In genomic region chr2:143545643-143546275, GRCh38 we compare ENCODE assay signal across 16 cellular contexts.
A peak's percentile ranks its signal among the peaks of the same experiment; 100 is the strongest.
DNase-seq lines count a peak whose midpoint lies in the region; ATAC-seq, FAIRE-seq and TF ChIP-seq lines count a peak whose summit lies in the region.
"Had no signal": no experiment of that assay in that cellular context is flagged by ENCODE, and none has a peak within 500 bp of the region (broad histone marks: within the 10 kb centered on the region; RNA-seq: fewer than 3 reads in every experiment).

No MANE protein-coding gene starts in this region.

- H3K79me2 ChIP-seq in H1 (ENCODE audit: control insufficient read depth in 1 of 2, insufficient read depth in 2 of 2, low read length in 2 of 2), result no peaks in the 10 kb centered on the region
- no peaks in the 10 kb centered on the region for H3K79me2 ChIP-seq in osteoblast (ENCODE audit: insufficient read depth, low read length)

- H2BK15ac ChIP-seq in H1 (ENCODE audit: low read length), result no peak overlapping the region

- no peak overlapping the region for H3K4me3 Mint-ChIP-seq in CD4-positive, CD25-positive, alpha-beta regulatory T cell
- no peak overlapping the region for H3K4me3 Mint-ChIP-seq in Calu3 (ENCODE audit: low read depth, unreplicated experiment)
- H3K4me3 Mint-ChIP-seq: stimulated activated effector memory CD8-positive, alpha-beta T cell treated with anti-CD3 and anti-CD28 coated beads, Interleukin-12 subunit alpha, Interleukin-12 subunit beta, amount 100 ng/mL, for 72 hours had no signal

- H3K79me1 ChIP-seq in H1 (ENCODE audit: low read depth, low read length), result no peaks in the 10 kb centered on the region

- no peaks in the 10 kb centered on the region for H3K36me3 ChIP-seq in CD4-positive, CD25-positive, alpha-beta regulatory T cell (ENCODE audit: control insufficient read depth, insufficient read depth, low read length)
- H3K36me3 ChIP-seq in H1 (ENCODE audit: control insufficient read depth in 2 of 4, insufficient read depth in 4 of 4, low read length in 3 of 4) (no peaks in the 10 kb centered on the region), osteoblast (ENCODE audit: insufficient read depth, low read length) (no peaks in the 10 kb centered on the region)
- H3K36me3 ChIP-seq: HAP-1, heart right ventricle had no signal

- no peak for TF ChIP-seq RAD21 in H1 (IDR thresholded peaks at IDR 0.05 in 1 of 2, conservative IDR thresholded peaks at IDR 0.05 in 1 of 2; ENCODE audit: low read depth in 2 of 2, low read length in 2 of 2)

- H2BK12ac ChIP-seq in H1 (ENCODE audit: low read depth, low read length), result no peak overlapping the region

- ATAC-seq in CD4-positive, CD25-positive, alpha-beta regulatory T cell (ENCODE audit: low read depth in 2 of 2), result no peak
- ATAC-seq: heart right ventricle; stimulated activated effector memory CD8-positive, alpha-beta T cell treated with anti-CD3 and anti-CD28 coated beads, Interleukin-12 subunit alpha, Interleukin-12 subunit beta, amount 100 ng/mL, for 72 hours had no signal

- H3K27ac ChIP-seq in CD4-positive, CD25-positive, alpha-beta regulatory T cell (ENCODE audit: insufficient read depth, low read length, poor library complexity, severe bottlenecking), result no peak overlapping the region
- no peak overlapping the region for H3K27ac ChIP-seq in H1 (ENCODE audit: low read depth, low read length)
- no peak overlapping the region for H3K27ac ChIP-seq in osteoblast (ENCODE audit: low read depth, low read length)

- no peak overlapping the region for H3K18ac ChIP-seq in H1 (ENCODE audit: extremely low read depth, low read length)

- no peak for FAIRE-seq in H1 (lab: Jason Lieb, UNC)
- no peak for FAIRE-seq in GM12891 (lab: Jason Lieb, UNC)
- FAIRE-seq: HTR-8/SVneo had no signal

- peaks cover 24% of the 10 kb centered on the region for H3K36me3 Mint-ChIP-seq in CD4-positive, CD25-positive, alpha-beta regulatory T cell
- H3K36me3 Mint-ChIP-seq in Calu3 (ENCODE audit: insufficient read depth, unreplicated experiment), result no peaks in the 10 kb centered on the region

- intact Hi-C loops in Calu3 (cut with micrococcal nuclease; ENCODE audit: unreplicated experiment), result no loop called here

- H3K4me1 Mint-ChIP-seq in CD4-positive, CD25-positive, alpha-beta regulatory T cell, result peaks cover 23 to 42% (median 28%) of the 10 kb centered on the region in 4 donors
- no peaks in the 10 kb centered on the region for H3K4me1 Mint-ChIP-seq in Calu3 (ENCODE audit: low read depth, unreplicated experiment)

- H4K20me1 ChIP-seq in H1 (replicated peaks in 1 of 2; ENCODE audit: control insufficient read depth in 1 of 2, insufficient read depth in 2 of 2, low read length in 2 of 2) (no peaks in the 10 kb centered on the region), osteoblast (ENCODE audit: insufficient read depth, low read length) (no peaks in the 10 kb centered on the region)

- no peak overlapping the region for H2BK5ac ChIP-seq in H1 (ENCODE audit: low read depth, low read length)

- no peaks in the 10 kb centered on the region for H3K27me3 ChIP-seq in CD4-positive, CD25-positive, alpha-beta regulatory T cell (ENCODE audit: control insufficient read depth, insufficient read depth, low read length)
- H3K27me3 ChIP-seq in H1 (replicated peaks in 1 of 4; ENCODE audit: control insufficient read depth in 3 of 4, extremely low read depth in 1 of 4, insufficient read depth in 3 of 4, low read length in 3 of 4) (no peaks in the 10 kb centered on the region), osteoblast (ENCODE audit: insufficient read depth, low read length) (no peaks in the 10 kb centered on the region)
- H3K27me3 ChIP-seq: heart right ventricle had no signal

- no peak overlapping the region for H4K91ac ChIP-seq in H1 (replicated peaks; ENCODE audit: insufficient read length, low read length)

- no peak overlapping the region for H3K9ac ChIP-seq in H1 (replicated peaks in 1 of 4; ENCODE audit: extremely low read depth in 1 of 4, low read depth in 3 of 4, low read length in 3 of 4)

- peaks cover 0 to 4% (median 0%) of the 10 kb centered on the region in 7 donors for H3K9me3 Mint-ChIP-seq in CD4-positive, CD25-positive, alpha-beta regulatory T cell
- peaks cover 2% of the 10 kb centered on the region for H3K9me3 Mint-ChIP-seq in Calu3 (ENCODE audit: low read depth, unreplicated experiment)

- H3K9me3 ChIP-seq in CD4-positive, CD25-positive, alpha-beta regulatory T cell (ENCODE audit: control insufficient read depth in 2 of 2, low read length in 2 of 2), result no peaks in the 10 kb centered on the region
- peaks cover 8% of the 10 kb centered on the region in 2 experiments; a peak in 2 of 4 replicates for H3K9me3 ChIP-seq in H1 (ENCODE audit: insufficient read depth in 2 of 2, low read depth in 1 of 2, low read length in 1 of 2)
- H3K9me3 ChIP-seq in osteoblast (ENCODE audit: low read depth, low read length), result no peaks in the 10 kb centered on the region
- H3K9me3 ChIP-seq: HAP-1 had no signal

- H4K5ac ChIP-seq in H1 (ENCODE audit: insufficient read length, low read depth, low read length), result no peak overlapping the region

- no peak overlapping the region for H3K4ac ChIP-seq in H1 (replicated peaks; ENCODE audit: insufficient read length, low read depth, low read length)

- H3K4me1 ChIP-seq in CD4-positive, CD25-positive, alpha-beta regulatory T cell (ENCODE audit: control insufficient read depth, insufficient read depth, low read length, poor library complexity, severe bottlenecking), result peaks cover 9% of the 10 kb centered on the region
- H3K4me1 ChIP-seq in H1 (replicated peaks in 1 of 4; ENCODE audit: control insufficient read depth in 3 of 4, insufficient read depth in 4 of 4, low read length in 3 of 4), result peaks cover 0 to 11% (median 0%) of the 10 kb centered on the region in 4 experiments; a peak in 1 of 7 replicates
- H3K4me1 ChIP-seq in osteoblast (ENCODE audit: insufficient read depth, low read length), result peaks cover 12% of the 10 kb centered on the region
- H3K4me1 ChIP-seq: HAP-1 had no signal

- H2BK120ac ChIP-seq in H1 (replicated peaks; ENCODE audit: low read depth, low read length), result no peak overlapping the region

- TF ChIP-seq CTCF in H1 (IDR thresholded peaks at IDR 0.05; ENCODE audit: control extremely low read depth in 1 of 3, insufficient read depth in 1 of 3, low read depth in 1 of 3, low read length in 3 of 3) (no peak), osteoblast (IDR thresholded peaks at IDR 0.05; ENCODE audit: extremely low read depth, low read depth, low read length) (no peak), Calu3 (IDR thresholded peaks at IDR 0.05; ENCODE audit: unreplicated experiment) (no peak)

- no peak overlapping the region for H3K23ac ChIP-seq in H1 (ENCODE audit: insufficient read length)

- 77% methylated on average over 7 of the region's 7 CpGs; no CpG with 5 or more reads in 1 of the 2 experiments for WGBS in H1 (ENCODE audit: extremely low coverage in 1 of 2, insufficient coverage in 1 of 2, insufficient read length in 1 of 2, insufficient replicate concordance in 2 of 2, low coverage in 1 of 2, low lambda C conversion rate in 2 of 2, missing lambda C conversion rate in 1 of 2), 2 experiments

- BruUV-seq in Calu3 (replicated peaks; lab: Mats Ljungman, UMichigan), result no TSS peak

- H3K23me2 ChIP-seq in H1 (ENCODE audit: low read depth, low read length), result no peaks in the 10 kb centered on the region; the same call in 1 of the 2 replicates

- no peak for TF ChIP-seq POLR2A in H1 (IDR thresholded peaks at IDR 0.05; ENCODE audit: control extremely low read depth in 1 of 2, low read depth in 2 of 2, low read length in 2 of 2)
- no peak for TF ChIP-seq POLR2A in GM12891 (IDR thresholded peaks at IDR 0.05; ENCODE audit: low read depth, low read length)

- no peak overlapping the region for H2BK20ac ChIP-seq in H1 (ENCODE audit: low read length)

- CTCF ChIA-PET in H1 (lab: Charles Lee; ENCODE audit: partially characterized antibody) (interaction anchor here (1.3 kb wide), 1 partner anchor 33 kb away, joined by 3 read pairs; no protein-coding TSS in a partner anchor), Calu3 (lab: Charles Lee) (no interaction called here)

- no peak overlapping the region for H2AK5ac ChIP-seq in H1 (ENCODE audit: low read depth, low read length)

- POLR2A ChIA-PET in H1 (lab: Charles Lee; ENCODE audit: partially characterized antibody), result no interaction called here

- TF ChIP-seq EP300 in H1 (IDR thresholded peaks at IDR 0.05; ENCODE audit: borderline replicate concordance in 1 of 2, low read depth in 2 of 2, low read length in 2 of 2), result no peak

- no peaks in the 10 kb centered on the region for H3K27me3 Mint-ChIP-seq in CD4-positive, CD25-positive, alpha-beta regulatory T cell
- H3K27me3 Mint-ChIP-seq in Calu3 (ENCODE audit: unreplicated experiment), result no peaks in the 10 kb centered on the region

- H3K4me3 ChIP-seq in CD4-positive, CD25-positive, alpha-beta regulatory T cell (ENCODE audit: low read depth, low read length), result no peak overlapping the region
- no peak overlapping the region for H3K4me3 ChIP-seq in H1 (ENCODE audit: extremely low read depth in 1 of 4, insufficient read depth in 2 of 4, low read depth in 3 of 4, low read length in 4 of 4)
- peak overlapping the region; percentile 40 for H3K4me3 ChIP-seq in osteoblast (ENCODE audit: insufficient read depth, low read length)
- H3K4me3 ChIP-seq: HAP-1, heart right ventricle had no signal

- H3K27ac Mint-ChIP-seq in CD4-positive, CD25-positive, alpha-beta regulatory T cell, result peak overlapping the region in 2 of 3 donors; percentile 67 to 75
- H3K27ac Mint-ChIP-seq in Calu3 (ENCODE audit: unreplicated experiment), result no peak overlapping the region

- H3K14ac ChIP-seq in H1 (ENCODE audit: insufficient read length), result no peak overlapping the region

- no peak for DNase-seq in CD4-positive, CD25-positive, alpha-beta regulatory T cell
- DNase-seq in LHCN-M2 (ENCODE audit: low read depth), result peak; percentile 69
- DNase-seq in H1 (ENCODE audit: low read depth in 1 of 2, low spot score in 2 of 2), result no peak
- peak; percentile 83 for DNase-seq in osteoblast (ENCODE audit: insufficient read length, low spot score, missing footprints)
- DNase-seq in GM12891 (ENCODE audit: insufficient read length, low spot score), result no peak
- no peak for DNase-seq in Calu3
- no peak for DNase-seq in cerebellum (ENCODE audit: low spot score)
- DNase-seq in HPDE6-E6E7 (ENCODE audit: extremely low spot score), result no peak
- DNase-seq: effector CD4-positive, alpha-beta T cell; heart right ventricle; NCI-H1092; NCI-H526 treated with DMSO at 0.1 percent for 48 hours; stimulated activated CD4-positive, alpha-beta T cell treated with anti-CD3 and anti-CD28 coated beads, Interleukin-2, amount 100 ng/mL, for 24 hours had no signal

- H3K56ac ChIP-seq in H1 (replicated peaks; ENCODE audit: insufficient read length, low read depth, low read length), result no peak overlapping the region

- no peak overlapping the region for H4K8ac ChIP-seq in H1 (ENCODE audit: extremely low read depth, insufficient read depth, low read length)

- H3K4me2 ChIP-seq in H1 (ENCODE audit: insufficient read depth in 1 of 2, low read depth in 2 of 2, low read length in 2 of 2) (0 out of 4 replicates have a peak overlapping the region, but pooled peaks of 1 of the 2 experiments have one; percentile 17), osteoblast (ENCODE audit: insufficient read depth, low read length) (peak overlapping the region; percentile 68)

- H2AFZ ChIP-seq in H1 (ENCODE audit: low read length) (peak overlapping the region; percentile 97; the same call in 1 of the 2 replicates), osteoblast (ENCODE audit: low read length) (peak overlapping the region; percentile 83)

TF ChIP-seq in GM12891, 5 proteins besides CTCF, POLR2A, EP300 and RAD21 (continues in another document):
- no peak for TF ChIP-seq TAF1 (IDR thresholded peaks at IDR 0.05; ENCODE audit: low read depth, low read length)

Comparison
In these comparisons a context has a peak if more than half of its experiments do, and no peak if none do; other contexts are left out.
1. DNase-seq: peak in LHCN-M2 (single experiment) and osteoblast (single experiment); none in CD4-positive, CD25-positive, alpha-beta regulatory T cell (0 of 3), H1 (0 of 2), GM12891 (single experiment), Calu3 (single experiment), cerebellum (single experiment) and HPDE6-E6E7 (single experiment).